In genomic region chr22:39454385-39454871, GRCh38 we compare ENCODE assay signal across 9 cellular contexts. TPM values are rescaled to one million over a fixed set of nuclear protein-coding genes. Genes with fewer than 3 reads are reported as not detected.
A peak's percentile ranks its signal among the peaks of the same experiment; 100 is the strongest.
DNase-seq lines count a peak whose midpoint lies in the region; ATAC-seq and TF ChIP-seq lines count a peak whose summit lies in the region.
"Had no signal": no experiment of that assay in that cellular context is flagged by ENCODE, and none has a peak within 500 bp of the region (broad histone marks: within the 10 kb centered on the region; RNA-seq: fewer than 3 reads in every experiment).

No MANE protein-coding gene starts in this region.

- in situ Hi-C loops in SK-MEL-5 (cut with HindIII; ENCODE audit: low pct_unique_long_range_greater_than_20kb, low sequenced_read_pairs): no loop called here

- DNase-seq in Daoy (ENCODE audit: low read depth) (peak; percentile 39), SK-MEL-5 (ENCODE audit: low read depth, low spot score) (peak; percentile 30), fibroblast of the aortic adventitia (ENCODE audit: low read depth) (peak; percentile 23), renal cortical epithelial cell (ENCODE audit: low read depth) (peak; percentile 37), kidney glomerular epithelial cell (lab: John Stamatoyannopoulos, UW) (no peak), DMS53 treated with DMSO at 0.1 percent for 48 hours (lab: John Stamatoyannopoulos, UW; ENCODE audit: unreplicated experiment) (no peak)
- DNase-seq: NCI-H526 had no signal

- no peak overlapping the region for H3K4me3 ChIP-seq in fibroblast of the aortic adventitia (ENCODE audit: low read depth, low read length)

- no peak for TF ChIP-seq CTCF in fibroblast of the aortic adventitia (IDR thresholded peaks at IDR 0.05; ENCODE audit: insufficient read depth, low read length)

- no peak for ATAC-seq in HG02623 (IDR thresholded peaks at IDR 0.05; ENCODE audit: unreplicated experiment)
- ATAC-seq in HG02884 (IDR thresholded peaks at IDR 0.05; ENCODE audit: unreplicated experiment): no peak

RNA-seq across cellular contexts. Expression of gene MGAT3, which starts 2.4 kb away (rescaled TPM):
- 0.15 and 0.86 TPM in 2 replicates for total RNA-seq in Daoy (2014; rRNA removed; shearing (Covaris generic))
- total RNA-seq in SK-MEL-5 (2014; rRNA removed; shearing (Covaris generic)): 0.90 and 0.98 TPM in 2 replicates
- polyA plus RNA-seq in SK-MEL-5 (2015; cell fraction: cytosol; rRNA removed): 2.3 and 2.8 TPM in 2 replicates
- polyA plus RNA-seq in SK-MEL-5 (2015; cell fraction: nucleus; rRNA removed): 0.15 and 0.96 TPM in 2 replicates
- 0.27 and 2.0 TPM in 2 replicates for total RNA-seq in fibroblast of the aortic adventitia (ENCODE audit: low replicate concordance)
- 0.40 TPM in 1 of 2 replicates, not detected in the other for total RNA-seq in renal cortical epithelial cell

RNA-seq across cellular contexts. Expression of gene MIEF1, which starts 47.7 kb away (rescaled TPM):
- 25.7 and 27.2 TPM in 2 replicates for total RNA-seq in Daoy (2014; rRNA removed; shearing (Covaris generic))
- 34.1 and 35.5 TPM in 2 replicates for total RNA-seq in SK-MEL-5 (2014; rRNA removed; shearing (Covaris generic))
- 58.3 and 69.1 TPM in 2 replicates for polyA plus RNA-seq in SK-MEL-5 (2015; cell fraction: cytosol; rRNA removed)
- polyA plus RNA-seq in SK-MEL-5 (2015; cell fraction: nucleus; rRNA removed): 21.0 and 33.4 TPM in 2 replicates
- total RNA-seq in fibroblast of the aortic adventitia (ENCODE audit: low replicate concordance) (24.0 and 27.7 TPM in 2 replicates), renal cortical epithelial cell (21.4 and 29.4 TPM in 2 replicates)

RNA-seq across cellular contexts. Expression of gene TAB1, which starts 54.8 kb away (rescaled TPM):
- 10.3 and 14.9 TPM in 2 replicates for total RNA-seq in Daoy (2014; rRNA removed; shearing (Covaris generic))
- 14.5 and 16.6 TPM in 2 replicates for total RNA-seq in SK-MEL-5 (2014; rRNA removed; shearing (Covaris generic))
- polyA plus RNA-seq in SK-MEL-5 (2015; cell fraction: cytosol; rRNA removed): 37.2 and 37.6 TPM in 2 replicates
- polyA plus RNA-seq in SK-MEL-5 (2015; cell fraction: nucleus; rRNA removed): 36.1 and 36.5 TPM in 2 replicates
- total RNA-seq in fibroblast of the aortic adventitia (ENCODE audit: low replicate concordance) (11.7 and 21.3 TPM in 2 replicates), renal cortical epithelial cell (7.5 and 18.7 TPM in 2 replicates)

Comparison
In these comparisons a context has a peak if more than half of its experiments do, and no peak if none do; other contexts are left out.
1. DNase-seq: peak in Daoy (single experiment), SK-MEL-5 (single experiment), fibroblast of the aortic adventitia (single experiment) and renal cortical epithelial cell (single experiment); none in kidney glomerular epithelial cell (single experiment) and DMS53 treated with DMSO at 0.1 percent for 48 hours (single experiment).